27 cellular contexts compared by ENCODE assay signal in the genomic region with DNA sequence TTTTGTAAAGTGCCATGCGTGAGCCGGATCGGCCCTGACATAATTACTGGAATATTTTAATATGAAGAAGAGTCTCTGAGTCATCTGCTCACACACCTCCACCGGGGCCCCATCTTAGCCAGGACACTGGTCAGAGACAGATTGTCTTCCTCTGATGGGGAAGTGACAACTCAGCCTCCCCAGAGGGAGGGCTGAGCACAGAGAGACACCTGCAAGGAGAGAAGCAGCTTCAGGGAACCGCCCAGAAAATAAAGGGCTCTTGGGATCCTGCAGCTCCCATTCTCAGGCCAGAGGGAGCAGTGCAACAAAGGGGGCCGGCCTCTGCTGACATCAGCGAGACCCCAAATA.
DNase-seq lines count a peak whose midpoint lies in the region; ATAC-seq and TF ChIP-seq lines count a peak whose summit lies in the region.
"Had no signal": no experiment of that assay in that cellular context is flagged by ENCODE, and none has a peak within 500 bp of the region (broad histone marks: within the 10 kb centered on the region; RNA-seq: fewer than 3 reads in every experiment).

No MANE protein-coding gene starts in this region.

- no peaks in the 10 kb centered on the region for H3K9me3 ChIP-seq in vagina
- H3K9me3 ChIP-seq: psoas muscle, stomach, tibial artery had no signal

- DNase-seq in NCI-H1436 (lab: John Stamatoyannopoulos, UW), result peak; percentile 17
- DNase-seq in NCI-H1436 treated with DMSO at 0.1 percent for 48 hours (lab: John Stamatoyannopoulos, UW), result no peak
- no peak for DNase-seq in glutamatergic neuron
- no peak for DNase-seq in stimulated activated naive B cell treated with anti-CD40 and anti-IgM and Interleukin-4, amounts not matched to agents 10 μg/mL and 1 μg/mL and 100 μg/mL, for 72 hours
- no peak for DNase-seq in central memory CD4-positive, alpha-beta T cell
- DNase-seq in vagina (ENCODE audit: extremely low spot score in 2 of 2), result no peak
- no peak for DNase-seq in NK-92 treated with Interleukin-12 subunit alpha and Interleukin-12 subunit beta, amount 100 ng/mL, for 24 hours (lab: John Stamatoyannopoulos, UW)
- DNase-seq: 8988T; activated B cell treated with CpG ODN at 0.5 μM for 24 hours; activated CD4-positive, alpha-beta T cell treated with anti-CD3 and anti-CD28 coated beads, Interleukin-2, amount 50 U/mL, for 48 hours; activated CD8-positive, alpha-beta memory T cell treated with anti-CD3 and anti-CD28 coated beads, Interleukin-2, amount 50 U/mL, for 4 hours; CD8-positive, alpha-beta T cell; DMS153; GDM1; NCI-H1694 treated with DMSO at 0.1 percent for 48 hours; NCI-H82; psoas muscle; Right ventricle myocardium superior; stomach; T-helper 9 cell; tibial artery had no signal

- intact Hi-C loops in vagina (cut with DNase I), result no loop called here

- H3K4me3 Mint-ChIP-seq in glutamatergic neuron (ENCODE audit: unreplicated experiment), result peak overlapping the region; percentile 42
- no peak overlapping the region for H3K4me3 Mint-ChIP-seq in stimulated activated naive B cell treated with anti-CD40 and anti-IgM and Interleukin-4, amounts not matched to agents 10 μg/mL and 1 μg/mL and 100 μg/mL, for 72 hours
- H3K4me3 Mint-ChIP-seq: activated B cell treated with CpG ODN at 0.5 μM for 24 hours; activated naive CD4-positive, alpha-beta T cell treated with anti-CD3 and anti-CD28 coated beads, Interleukin-2, amount 50 U/mL, for 24 hours; activated T-helper 17 cell treated with anti-CD3 and anti-CD28 coated beads, Interleukin-2, amount 50 U/mL, for 72 hours; CD8-positive, alpha-beta T cell; central memory CD8-positive, alpha-beta T cell; neural crest cell had no signal

- no peak for TF ChIP-seq POLR2A in vagina (IDR thresholded peaks at IDR 0.05)

- H3K9me3 Mint-ChIP-seq in glutamatergic neuron (ENCODE audit: unreplicated experiment), result peaks cover 11% of the 10 kb centered on the region
- peaks cover 4% of the 10 kb centered on the region in 2 donors for H3K9me3 Mint-ChIP-seq in stimulated activated naive B cell treated with anti-CD40 and anti-IgM and Interleukin-4, amounts not matched to agents 10 μg/mL and 1 μg/mL and 100 μg/mL, for 72 hours
- H3K9me3 Mint-ChIP-seq: activated naive CD4-positive, alpha-beta T cell treated with anti-CD3 and anti-CD28 coated beads, Interleukin-2, amount 50 U/mL, for 24 hours; activated T-helper 17 cell treated with anti-CD3 and anti-CD28 coated beads, Interleukin-2, amount 50 U/mL, for 72 hours; CD8-positive, alpha-beta T cell; neural crest cell had no signal

- peaks cover 6% of the 10 kb centered on the region for H3K36me3 Mint-ChIP-seq in glutamatergic neuron (ENCODE audit: unreplicated experiment)
- H3K36me3 Mint-ChIP-seq in stimulated activated naive B cell treated with anti-CD40 and anti-IgM and Interleukin-4, amounts not matched to agents 10 μg/mL and 1 μg/mL and 100 μg/mL, for 72 hours, result peaks cover 0 to 4% of the 10 kb centered on the region in 2 donors
- H3K36me3 Mint-ChIP-seq: activated naive CD4-positive, alpha-beta T cell treated with anti-CD3 and anti-CD28 coated beads, Interleukin-2, amount 50 U/mL, for 24 hours; CD8-positive, alpha-beta T cell had no signal

- H3K27ac Mint-ChIP-seq in glutamatergic neuron (ENCODE audit: unreplicated experiment), result peak overlapping the region; percentile 38
- H3K27ac Mint-ChIP-seq in stimulated activated naive B cell treated with anti-CD40 and anti-IgM and Interleukin-4, amounts not matched to agents 10 μg/mL and 1 μg/mL and 100 μg/mL, for 72 hours, result peak overlapping the region; percentile 14
- H3K27ac Mint-ChIP-seq: activated B cell treated with CpG ODN at 0.5 μM for 24 hours; activated naive CD4-positive, alpha-beta T cell treated with anti-CD3 and anti-CD28 coated beads, Interleukin-2, amount 50 U/mL, for 24 hours; activated T-helper 17 cell treated with anti-CD3 and anti-CD28 coated beads, Interleukin-2, amount 50 U/mL, for 72 hours; CD8-positive, alpha-beta T cell had no signal

- ATAC-seq in HG03354 (IDR thresholded peaks at IDR 0.05; ENCODE audit: poor library complexity, severe bottlenecking, unreplicated experiment), result peak; percentile 20
- peak in 1 of 2 donors; percentile 29 for ATAC-seq in stimulated activated naive B cell treated with anti-CD40 and anti-IgM and Interleukin-4, amounts not matched to agents 10 μg/mL and 1 μg/mL and 100 μg/mL, for 72 hours (replicated peaks)
- ATAC-seq: activated T-helper 17 cell treated with anti-CD3 and anti-CD28 coated beads, Interleukin-2, amount 50 U/mL, for 72 hours; CD8-positive, alpha-beta T cell; psoas muscle had no signal

- peaks cover 9% of the 10 kb centered on the region for H3K27me3 Mint-ChIP-seq in glutamatergic neuron (ENCODE audit: unreplicated experiment)
- H3K27me3 Mint-ChIP-seq in stimulated activated naive B cell treated with anti-CD40 and anti-IgM and Interleukin-4, amounts not matched to agents 10 μg/mL and 1 μg/mL and 100 μg/mL, for 72 hours, result peaks cover 40 to 49% of the 10 kb centered on the region in 2 donors

- H3K36me3 ChIP-seq in vagina, result no peaks in the 10 kb centered on the region
- H3K36me3 ChIP-seq: stomach, tibial artery had no signal

- peaks cover 28% of the 10 kb centered on the region for H3K4me1 Mint-ChIP-seq in glutamatergic neuron (ENCODE audit: low read depth, unreplicated experiment)
- peaks cover 17 to 24% of the 10 kb centered on the region in 2 donors for H3K4me1 Mint-ChIP-seq in stimulated activated naive B cell treated with anti-CD40 and anti-IgM and Interleukin-4, amounts not matched to agents 10 μg/mL and 1 μg/mL and 100 μg/mL, for 72 hours
- H3K4me1 Mint-ChIP-seq: activated naive CD4-positive, alpha-beta T cell treated with anti-CD3 and anti-CD28 coated beads, Interleukin-2, amount 50 U/mL, for 24 hours; activated T-helper 17 cell treated with anti-CD3 and anti-CD28 coated beads, Interleukin-2, amount 50 U/mL, for 72 hours had no signal

- H3K4me1 ChIP-seq in vagina, result no peaks in the 10 kb centered on the region
- H3K4me1 ChIP-seq: psoas muscle, stomach, tibial artery had no signal

- H3K27me3 ChIP-seq in vagina, result no peaks in the 10 kb centered on the region
- H3K27me3 ChIP-seq: stomach, tibial artery had no signal

- no peak overlapping the region for H3K4me3 ChIP-seq in vagina
- H3K4me3 ChIP-seq: dorsolateral prefrontal cortex, psoas muscle, stomach, tibial artery had no signal

- no peak for TF ChIP-seq CTCF in glutamatergic neuron (IDR thresholded peaks at IDR 0.05; ENCODE audit: partially characterized antibody, unreplicated experiment)
- no peak for TF ChIP-seq CTCF in vagina (IDR thresholded peaks at IDR 0.05)

- no peak overlapping the region for H3K27ac ChIP-seq in vagina
- H3K27ac ChIP-seq: dorsolateral prefrontal cortex, psoas muscle, stomach, tibial artery had no signal
